Comparison of ENCODE assay signal across 8 cellular contexts in genomic region chr16:87855852-87856715, GRCh38. TPM values are rescaled to one million over a fixed set of nuclear protein-coding genes. Genes with fewer than 3 reads are reported as not detected.
DNase-seq lines count a peak whose midpoint lies in the region; ATAC-seq and TF ChIP-seq lines count a peak whose summit lies in the region.

No MANE protein-coding gene starts in this region.

- DNase-seq in D341Med (ENCODE audit: low spot score) (peak; percentile 27), NT2/D1 (ENCODE audit: low read depth, low spot score) (no peak), cardiac fibroblast (ENCODE audit: low read depth in 2 of 2) (peak; percentile 38 to 62), lung microvascular endothelial cell (ENCODE audit: low read depth in 2 of 2) (peak; percentile 37 to 71), upper lobe of left lung (peak; percentile 80 to 88), cortex of kidney (lab: John Stamatoyannopoulos, UW) (no peak)

- H3K9ac ChIP-seq in NT2/D1 (ENCODE audit: insufficient read length, low read depth), result peak overlapping the region; percentile 8

- 48 to 66% methylated on average over 6 to 23 of the region's 26 CpGs for WGBS in upper lobe of left lung, 2 donors

- H3K36me3 ChIP-seq in NT2/D1 (ENCODE audit: insufficient read depth, insufficient read length, low read length), result peaks cover 92% of the 10 kb centered on the region
- H3K36me3 ChIP-seq in upper lobe of left lung, result peaks cover 0 to 3% (median 0%) of the 10 kb centered on the region in 4 donors

- peak in 1 of 4 donors; percentile 11 for TF ChIP-seq EP300 in upper lobe of left lung (IDR thresholded peaks at IDR 0.05)

- H3K27me3 ChIP-seq in NT2/D1 (ENCODE audit: insufficient read depth, insufficient read length) (no peaks in the 10 kb centered on the region), upper lobe of left lung (no peaks in the 10 kb centered on the region)

- no peaks in the 10 kb centered on the region for H3K9me3 ChIP-seq in NT2/D1 (ENCODE audit: insufficient read depth, low read length)
- no peaks in the 10 kb centered on the region for H3K9me3 ChIP-seq in upper lobe of left lung

- H3K4me1 ChIP-seq in NT2/D1 (ENCODE audit: insufficient read depth, insufficient read length), result peaks cover 46% of the 10 kb centered on the region
- peaks cover 20 to 41% (median 31%) of the 10 kb centered on the region in 4 donors for H3K4me1 ChIP-seq in upper lobe of left lung

- peak in 1 of 4 donors; percentile 71 for TF ChIP-seq POLR2A in upper lobe of left lung (IDR thresholded peaks at IDR 0.05)

- ATAC-seq in upper lobe of left lung (ENCODE audit: low FRiP score in 2 of 2) (peak; percentile 21 to 33), GM19035 (IDR thresholded peaks at IDR 0.05; ENCODE audit: unreplicated experiment) (no peak), HG03521 (IDR thresholded peaks at IDR 0.05; ENCODE audit: unreplicated experiment) (no peak)

- no peak for TF ChIP-seq CTCF in cardiac fibroblast (IDR thresholded peaks at IDR 0.05; ENCODE audit: low read depth, low read length)
- no peak for TF ChIP-seq CTCF in upper lobe of left lung (IDR thresholded peaks at IDR 0.05)

- H3K4me3 ChIP-seq in NT2/D1 (ENCODE audit: insufficient read length, low read depth) (no peak overlapping the region), cardiac fibroblast (replicated peaks in 1 of 2; ENCODE audit: low read depth in 2 of 2, low read length in 2 of 2) (no peak overlapping the region), upper lobe of left lung (peak overlapping the region in 2 of 4 donors; percentile 21 to 26)

- peak overlapping the region; percentile 78 to 91 (median 82) for H3K27ac ChIP-seq in upper lobe of left lung

RNA-seq across cellular contexts. Expression of gene SLC7A5, which starts 13.2 kb away (rescaled TPM):
- 2.6 and 9.5 TPM in 2 replicates for total RNA-seq in lung microvascular endothelial cell
- 10 to 100 TPM in 2 of 6 donors, 1 to 10 TPM in 4; 4.7 to 20.4 (median 8.5) TPM for total RNA-seq in upper lobe of left lung

Comparison
In these comparisons a context has a peak if more than half of its experiments do, and no peak if none do; other contexts are left out.
1. DNase-seq: peak in D341Med (single experiment), cardiac fibroblast (2 of 2), lung microvascular endothelial cell (2 of 2) and upper lobe of left lung (2 of 2); none in NT2/D1 (single experiment) and cortex of kidney (single experiment).
2. ATAC-seq: peak in upper lobe of left lung (2 of 2); none in GM19035 (single experiment) and HG03521 (single experiment).